Comparison of ENCODE assay signal across 21 cellular contexts in the genomic region with DNA sequence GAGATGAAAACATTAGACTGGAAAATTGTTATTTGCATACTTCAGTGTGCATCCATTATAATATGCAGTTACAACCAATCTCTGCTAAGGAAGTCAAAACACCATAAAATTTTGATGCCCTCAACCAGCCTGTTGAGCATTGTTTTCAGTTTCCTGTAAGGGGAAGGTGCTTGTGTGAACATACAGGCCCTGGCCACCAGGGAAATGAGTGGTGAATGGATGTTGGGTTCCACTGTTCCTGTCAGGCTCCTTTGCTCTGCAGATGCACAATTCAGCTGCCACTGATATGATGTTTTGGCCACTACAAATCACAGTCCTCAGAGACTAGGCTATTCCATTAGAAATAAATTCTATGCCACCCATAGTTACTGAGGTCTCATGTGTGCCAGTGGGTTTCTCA.
"Had no signal": no experiment of that assay in that cellular context is flagged by ENCODE, and none has a peak within 500 bp of the region (broad histone marks: within the 10 kb centered on the region; RNA-seq: fewer than 3 reads in every experiment).

No MANE protein-coding gene starts in this region.

- H3K4me3 Mint-ChIP-seq: activated CD8-positive, alpha-beta T cell treated with anti-CD3 and anti-CD28 coated beads for 36 hours; activated naive CD8-positive, alpha-beta T cell treated with anti-CD3 and anti-CD28 coated beads, Interleukin-2, amount 10 ng/mL, durations not matched to agents 7 days and 5 days; activated T-helper 17 cell treated with anti-CD3 and anti-CD28 coated beads, Interleukin-2, amount 50 U/mL, for 72 hours; effector memory CD8-positive, alpha-beta T cell; nephron progenitor cell had no signal

- ATAC-seq: activated CD8-positive, alpha-beta T cell treated with anti-CD3 and anti-CD28 coated beads for 36 hours; activated T-helper 17 cell treated with anti-CD3 and anti-CD28 coated beads, Interleukin-2, amount 50 U/mL, for 72 hours; body of pancreas; effector memory CD8-positive, alpha-beta T cell; left lobe of liver had no signal

- H3K36me3 Mint-ChIP-seq: activated naive CD8-positive, alpha-beta T cell treated with anti-CD3 and anti-CD28 coated beads, Interleukin-2, amount 10 ng/mL, durations not matched to agents 7 days and 5 days had no signal

- H3K27ac Mint-ChIP-seq: activated CD8-positive, alpha-beta T cell treated with anti-CD3 and anti-CD28 coated beads for 36 hours; activated naive CD8-positive, alpha-beta T cell treated with anti-CD3 and anti-CD28 coated beads, Interleukin-2, amount 10 ng/mL, durations not matched to agents 7 days and 5 days; activated T-helper 17 cell treated with anti-CD3 and anti-CD28 coated beads, Interleukin-2, amount 50 U/mL, for 72 hours; effector memory CD8-positive, alpha-beta T cell; nephron progenitor cell had no signal

- H3K9me3 Mint-ChIP-seq: activated naive CD8-positive, alpha-beta T cell treated with anti-CD3 and anti-CD28 coated beads, Interleukin-2, amount 10 ng/mL, durations not matched to agents 7 days and 5 days had no signal

- H3K4me3 ChIP-seq: body of pancreas had no signal

- H3K27ac ChIP-seq: body of pancreas had no signal

- DNase-seq: activated CD4-positive, alpha-beta T cell treated with anti-CD3 and anti-CD28 coated beads for 48 hours; activated CD4-positive, CD25-positive, alpha-beta regulatory T cell; activated CD8-positive, alpha-beta T cell treated with anti-CD3 and anti-CD28 coated beads for 36 hours; activated naive CD4-positive, alpha-beta T cell treated with Interleukin-2 at 50 U/mL for 16 hours; activated naive CD8-positive, alpha-beta T cell treated with anti-CD3 and anti-CD28 coated beads, Interleukin-2, amount 10 ng/mL, durations not matched to agents 7 days and 5 days; activated T-cell treated with anti-CD3 and anti-CD28 coated beads, Interleukin-2, amount 50 U/mL, for 1 hour; body of pancreas; caudate nucleus; effector memory CD8-positive, alpha-beta T cell; foreskin melanocyte; glutamatergic neuron; hypothalamus; kidney; nephron progenitor cell; occipital lobe; retina; stimulated activated CD4-positive, alpha-beta T cell treated with anti-CD3 and anti-CD28 coated beads, Interleukin-1b, Interleukin-23, amount 100 ng/mL, for 48 hours; stimulated activated CD8-positive, alpha-beta memory T cell treated with anti-CD3 and anti-CD28 coated beads, Interleukin-4, amount 100 ng/mL, for 48 hours; stimulated activated naive CD4-positive, alpha-beta T cell had no signal

- H3K27me3 ChIP-seq: body of pancreas had no signal

- H3K9me3 ChIP-seq: body of pancreas had no signal

- H3K27me3 Mint-ChIP-seq: activated CD8-positive, alpha-beta T cell treated with anti-CD3 and anti-CD28 coated beads for 36 hours; activated naive CD8-positive, alpha-beta T cell treated with anti-CD3 and anti-CD28 coated beads, Interleukin-2, amount 10 ng/mL, durations not matched to agents 7 days and 5 days; effector memory CD8-positive, alpha-beta T cell had no signal

- H3K4me1 ChIP-seq: body of pancreas had no signal

- H3K4me1 Mint-ChIP-seq: activated naive CD8-positive, alpha-beta T cell treated with anti-CD3 and anti-CD28 coated beads, Interleukin-2, amount 10 ng/mL, durations not matched to agents 7 days and 5 days; activated T-helper 17 cell treated with anti-CD3 and anti-CD28 coated beads, Interleukin-2, amount 50 U/mL, for 72 hours; nephron progenitor cell had no signal
